In genomic region chr20:17723301-17723691, GRCh38 we compare ENCODE assay signal across 36 cellular contexts. TPM values are rescaled to one million over a fixed set of nuclear protein-coding genes. Genes with fewer than 3 reads are reported as not detected.
"Had no signal": no experiment of that assay in that cellular context is flagged by ENCODE, and none has a peak within 500 bp of the region (broad histone marks: within the 10 kb centered on the region; RNA-seq: fewer than 3 reads in every experiment).

No MANE protein-coding gene starts in this region.

- H3K27ac Mint-ChIP-seq: naive thymus-derived CD8-positive, alpha-beta T cell; natural killer cell treated with Interleukin-12 subunit alpha and Interleukin-12 subunit beta and Interleukin-15 and Interleukin-18, amount 100 ng/mL, for 72 hours; nephron progenitor cell; stimulated activated naive CD8-positive, alpha-beta T cell treated with anti-CD3 and anti-CD28 coated beads, Interleukin-15, Interleukin-2, amounts not matched to agents 100 ng/mL and 50 ng/mL, for 24 hours had no signal

- H3K9me3 Mint-ChIP-seq: naive thymus-derived CD8-positive, alpha-beta T cell; natural killer cell treated with Interleukin-12 subunit alpha and Interleukin-12 subunit beta and Interleukin-15 and Interleukin-18, amount 100 ng/mL, for 72 hours; nephron progenitor cell; neural crest cell; stimulated activated naive B cell treated with anti-CD40 and anti-IgM and Interleukin-4, amounts not matched to agents 10 μg/mL and 1 μg/mL and 100 μg/mL, for 72 hours; stimulated activated naive CD8-positive, alpha-beta T cell treated with anti-CD3 and anti-CD28 coated beads, Interleukin-15, Interleukin-2, amounts not matched to agents 100 ng/mL and 50 ng/mL, for 24 hours had no signal

- H3K4me1 Mint-ChIP-seq: nephron progenitor cell; neural crest cell; stimulated activated naive B cell treated with anti-CD40 and anti-IgM and Interleukin-4, amounts not matched to agents 10 μg/mL and 1 μg/mL and 100 μg/mL, for 72 hours had no signal

- H3K27ac ChIP-seq: neutrophil, psoas muscle, skin epidermis, spleen, thoracic aorta, thyroid gland, tibial nerve, upper lobe of left lung, vagina had no signal

- H3K4me3 Mint-ChIP-seq: naive thymus-derived CD8-positive, alpha-beta T cell; natural killer cell treated with Interleukin-12 subunit alpha and Interleukin-12 subunit beta and Interleukin-15 and Interleukin-18, amount 100 ng/mL, for 72 hours; nephron progenitor cell; neural crest cell; stimulated activated naive B cell treated with anti-CD40 and anti-IgM and Interleukin-4, amounts not matched to agents 10 μg/mL and 1 μg/mL and 100 μg/mL, for 72 hours; stimulated activated naive CD8-positive, alpha-beta T cell treated with anti-CD3 and anti-CD28 coated beads, Interleukin-15, Interleukin-2, amounts not matched to agents 100 ng/mL and 50 ng/mL, for 24 hours had no signal

- H3K9me3 ChIP-seq: neutrophil, pancreas, psoas muscle, spleen, stomach, thoracic aorta, thyroid gland, tibial nerve, upper lobe of left lung, vagina had no signal

- H3K36me3 ChIP-seq: neutrophil, pancreas, spleen, stomach, thoracic aorta, thyroid gland, tibial nerve, upper lobe of left lung, vagina had no signal

- ATAC-seq: naive thymus-derived CD8-positive, alpha-beta T cell; natural killer cell treated with Interleukin-12 subunit alpha and Interleukin-12 subunit beta and Interleukin-15 and Interleukin-18, amount 100 ng/mL, for 72 hours; psoas muscle; right cardiac atrium; sciatic nerve; stimulated activated naive B cell treated with anti-CD40 and anti-IgM and Interleukin-4, amounts not matched to agents 10 μg/mL and 1 μg/mL and 100 μg/mL, for 72 hours had no signal

- H3K4me3 ChIP-seq: pancreas, psoas muscle, skin epidermis, smooth muscle cell, spleen, stomach, thoracic aorta, thyroid gland, tibial nerve, upper lobe of left lung, vagina had no signal

- H3K4me1 ChIP-seq: psoas muscle, spleen, tibial nerve, vagina had no signal

- H3K27me3 ChIP-seq: pancreas, thyroid gland, tibial nerve, upper lobe of left lung, vagina had no signal

- H3K36me3 Mint-ChIP-seq: naive thymus-derived CD8-positive, alpha-beta T cell; natural killer cell treated with Interleukin-12 subunit alpha and Interleukin-12 subunit beta and Interleukin-15 and Interleukin-18, amount 100 ng/mL, for 72 hours; stimulated activated naive B cell treated with anti-CD40 and anti-IgM and Interleukin-4, amounts not matched to agents 10 μg/mL and 1 μg/mL and 100 μg/mL, for 72 hours had no signal

- FAIRE-seq: pancreas, urothelium cell line had no signal

- DNase-seq: naive thymus-derived CD8-positive, alpha-beta T cell; nephron progenitor cell; nucleus accumbens; psoas muscle; right cardiac atrium; spleen; stimulated activated CD4-positive, alpha-beta T cell treated with anti-CD3 and anti-CD28 coated beads, Interleukin-12 subunit alpha, Interleukin-12 subunit beta, amount 100 ng/mL, for 4 hours; stimulated activated CD4-positive, alpha-beta T cell treated with anti-CD3 and anti-CD28 coated beads, Interleukin-1b, Interleukin-23, amount 100 ng/mL, for 48 hours; stimulated activated CD4-positive, alpha-beta T cell treated with anti-CD3 and anti-CD28 coated beads, Interleukin-4, amount 100 ng/mL, for 1 hour; stimulated activated CD4-positive, alpha-beta T cell treated with anti-CD3 and anti-CD28 coated beads, Interleukin-4, amount 100 ng/mL, for 4 hours; stimulated activated CD8-positive, alpha-beta memory T cell treated with anti-CD3 and anti-CD28 coated beads, Interleukin-4, amount 100 ng/mL, for 48 hours; stimulated activated naive B cell treated with anti-CD40 and anti-IgM and Interleukin-4, amounts not matched to agents 10 μg/mL and 1 μg/mL and 100 μg/mL, for 72 hours; stimulated activated naive CD4-positive, alpha-beta T cell treated with Interleukin-2 at 50 U/mL for 16 hours; stomach; thyroid gland; trophoblast cell; upper lobe of left lung had no signal

- H3K4me2 ChIP-seq: smooth muscle cell had no signal

RNA-seq across cellular contexts. Expression of gene BANF2, which starts 23.5 kb away (rescaled TPM):
- total RNA-seq: naive thymus-derived CD8-positive, alpha-beta T cell; natural killer cell treated with Interleukin-12 subunit alpha and Interleukin-12 subunit beta and Interleukin-15 and Interleukin-18, amount 100 ng/mL, for 72 hours; neural crest cell; omental fat pad; osteocyte; posterior vena cava; psoas muscle; renal cortical epithelial cell; right cardiac atrium; sciatic nerve; smooth muscle cell; spleen; stomach; subcutaneous adipose tissue; temporal lobe; thoracic aorta; tibial nerve; upper lobe of left lung; ureter; vagina had no signal
- polyA plus RNA-seq: naive thymus-derived CD8-positive, alpha-beta T cell; psoas muscle; right cardiac atrium; smooth muscle cell; spleen; stomach had no signal
